ENCODE assay signal across 8 cellular contexts in genomic region chr1:161153682-161154337, GRCh38. TPM values are rescaled to one million over a fixed set of nuclear protein-coding genes. Genes with fewer than 3 reads are reported as not detected.
DNase-seq lines count a peak whose midpoint lies in the region; ATAC-seq, FAIRE-seq and TF ChIP-seq lines count a peak whose summit lies in the region.

Gene UFC1 (plus strand): TSS chr1:161153978. CDS start chr1:161153998, 20 bp downstream.

- peak; percentile 89 for DNase-seq in A172 (ENCODE audit: low spot score)
- DNase-seq in NCI-H2227 treated with DMSO at 0.1 percent for 48 hours (lab: John Stamatoyannopoulos, UW), result peak; percentile 93
- peak; percentile 89 for DNase-seq in WERI-Rb-1
- peak; percentile 83 for DNase-seq in bronchial epithelial cell (ENCODE audit: low read depth)
- peak; percentile 92 for DNase-seq in inferior parietal cortex (ENCODE audit: extremely low spot score)
- peak; percentile 83 for DNase-seq in smooth muscle cell of the brain vasculature (ENCODE audit: low read depth, low spot score)

- peaks cover 24% of the 10 kb centered on the region for H3K36me3 ChIP-seq in WERI-Rb-1
- H3K36me3 ChIP-seq in bronchial epithelial cell (ENCODE audit: control insufficient read depth, insufficient read depth, low read length), result peaks cover 3% of the 10 kb centered on the region

- H3K4me3 ChIP-seq in WERI-Rb-1 (ENCODE audit: low read depth, low read length), result peak within 1 kb of the TSS; percentile 85
- H3K4me3 ChIP-seq in bronchial epithelial cell (ENCODE audit: low read depth, low read length), result peak within 1 kb of the TSS; percentile 94

- no peaks in the 10 kb centered on the region for H3K9me3 ChIP-seq in WERI-Rb-1 (ENCODE audit: severe bottlenecking)

- H3K27ac ChIP-seq in WERI-Rb-1, result peak within 1 kb of the TSS; percentile 99

- H3K27me3 ChIP-seq in WERI-Rb-1 (ENCODE audit: insufficient read depth, low read depth, severe bottlenecking) (no peaks in the 10 kb centered on the region), bronchial epithelial cell (ENCODE audit: control insufficient read depth, insufficient read depth, low read length) (no peaks in the 10 kb centered on the region)

- TF ChIP-seq CTCF in WERI-Rb-1 (IDR thresholded peaks at IDR 0.05; ENCODE audit: low read depth, low read length), result no peak
- TF ChIP-seq CTCF in bronchial epithelial cell (IDR thresholded peaks at IDR 0.05; ENCODE audit: insufficient read depth, low read length, severe bottlenecking), result no peak

- peak; percentile 89 for TF ChIP-seq POLR2A in GM18526 (IDR thresholded peaks at IDR 0.05; ENCODE audit: extremely low read depth, insufficient read length)

- ATAC-seq in HG03139 (IDR thresholded peaks at IDR 0.05; ENCODE audit: unreplicated experiment), result peak; percentile 74

- FAIRE-seq in bronchial epithelial cell (lab: Jason Lieb, UNC), result no peak

RNA-seq across cellular contexts. Expression of gene UFC1, which starts in this region (rescaled TPM):
- 95.7 and 128 TPM in 2 replicates for total RNA-seq in A172 (2014; rRNA removed; shearing (Covaris generic))
- total RNA-seq in bronchial epithelial cell, result 93.5 and 94.3 TPM in 2 replicates

Comparison
In these comparisons a context has a peak if more than half of its experiments do, and no peak if none do; other contexts are left out.
1. Peak in every context shown above with its lines: DNase-seq, ATAC-seq, H3K4me3 ChIP-seq and H3K27ac ChIP-seq.